ENCODE assay signal across 13 cellular contexts in the genomic region with DNA sequence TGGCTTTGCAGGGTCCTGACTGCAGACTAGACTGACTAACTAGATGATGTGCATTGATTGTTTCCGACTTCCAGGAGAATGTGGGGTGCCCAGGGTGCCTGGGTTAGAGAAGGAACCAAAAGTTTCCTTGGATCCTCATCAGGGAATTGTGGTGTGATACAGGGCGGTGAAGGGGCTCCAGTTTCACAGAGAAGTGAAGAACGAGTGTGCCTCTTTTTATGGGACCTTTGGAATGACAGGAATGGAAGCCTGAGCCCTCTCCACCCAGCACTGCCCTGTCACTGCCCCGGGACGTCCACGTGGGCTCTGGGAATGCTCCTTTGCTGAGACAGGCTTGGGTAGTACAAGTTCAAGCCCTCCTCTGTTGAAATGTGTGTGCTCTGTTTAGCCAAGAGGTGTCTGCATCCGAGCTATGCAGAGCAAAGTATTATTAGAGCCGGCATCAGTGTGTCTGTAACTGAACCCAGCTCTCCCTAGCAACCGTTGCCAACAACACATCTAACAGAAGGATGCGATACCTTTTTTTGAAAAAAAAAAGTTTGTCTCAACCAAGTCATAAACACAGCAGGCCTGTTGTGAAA.
A peak's percentile ranks its signal among the peaks of the same experiment; 100 is the strongest.
DNase-seq lines count a peak whose midpoint lies in the region; ATAC-seq and TF ChIP-seq lines count a peak whose summit lies in the region.
"Had no signal": no experiment of that assay in that cellular context is flagged by ENCODE, and none has a peak within 500 bp of the region (broad histone marks: within the 10 kb centered on the region; RNA-seq: fewer than 3 reads in every experiment).

No MANE protein-coding gene starts in this region.

- intact Hi-C loops in psoas muscle (cut with DNase I) (loop anchor here in 1 of 2 donors (5.0 kb wide), 1 partner anchor 75 kb away; no protein-coding TSS in a partner anchor), vagina (cut with DNase I) (no loop called here), uterus (cut with DNase I; ENCODE audit: low total_unique reads) (no loop called here)

- ATAC-seq in psoas muscle: peak; percentile 81 to 84 (median 83)
- ATAC-seq in stimulated activated memory B cell treated with anti-CD40 and anti-IgM and Interleukin-4, amounts not matched to agents 10 μg/mL and 1 μg/mL and 100 μg/mL, for 72 hours: no peak

- H3K27me3 ChIP-seq in psoas muscle (ENCODE audit: insufficient read depth in 3 of 3, low read length in 2 of 3) (no peaks in the 10 kb centered on the region), vagina (no peaks in the 10 kb centered on the region), uterus (no peaks in the 10 kb centered on the region)

- H3K9me3 Mint-ChIP-seq in stimulated activated memory B cell treated with anti-CD40 and anti-IgM and Interleukin-4, amounts not matched to agents 10 μg/mL and 1 μg/mL and 100 μg/mL, for 72 hours: peaks cover under 1% of the 10 kb centered on the region
- H3K9me3 Mint-ChIP-seq: activated B cell treated with CpG ODN at 0.5 μM for 24 hours had no signal

- peaks cover 61% of the 10 kb centered on the region for H3K4me1 ChIP-seq in psoas muscle
- peaks cover 9% of the 10 kb centered on the region for H3K4me1 ChIP-seq in vagina
- no peaks in the 10 kb centered on the region for H3K4me1 ChIP-seq in uterus

- H3K36me3 ChIP-seq in psoas muscle (ENCODE audit: insufficient read depth in 1 of 2, low read depth in 1 of 2): peaks cover 0 to 1% of the 10 kb centered on the region in 2 donors
- no peaks in the 10 kb centered on the region for H3K36me3 ChIP-seq in vagina
- H3K36me3 ChIP-seq in uterus: no peaks in the 10 kb centered on the region

- WGBS in psoas muscle, 3 donors: 23 to 34% (median 29%) methylated on average over 10 of the region's 10 CpGs

- H3K9me3 ChIP-seq in psoas muscle: no peaks in the 10 kb centered on the region
- H3K9me3 ChIP-seq in vagina: no peaks in the 10 kb centered on the region
- H3K9me3 ChIP-seq in uterus: no peaks in the 10 kb centered on the region

- H3K27me3 Mint-ChIP-seq in stimulated activated memory B cell treated with anti-CD40 and anti-IgM and Interleukin-4, amounts not matched to agents 10 μg/mL and 1 μg/mL and 100 μg/mL, for 72 hours: peaks cover 2% of the 10 kb centered on the region

- DNase-seq in GM04504 (ENCODE audit: low read depth) (peak; percentile 54), NCI-H2171 treated with DMSO at 0.1 percent for 48 hours (lab: John Stamatoyannopoulos, UW) (peak; percentile 88), fibroblast of villous mesenchyme (ENCODE audit: low read depth) (peak; percentile 91), psoas muscle (peak; percentile 55 to 85), vagina (ENCODE audit: extremely low spot score in 2 of 2) (no peak), uterus (no peak)
- DNase-seq in activated T-cell treated with anti-CD3 and anti-CD28 coated beads, Interleukin-2, amount 50 U/mL, for 48 hours: no peak
- DNase-seq: activated B cell treated with CpG ODN at 0.5 μM for 24 hours, activated gamma-delta T cell, GOT3, NCI-H1436, retina had no signal

- no peak overlapping the region for H3K4me3 Mint-ChIP-seq in stimulated activated memory B cell treated with anti-CD40 and anti-IgM and Interleukin-4, amounts not matched to agents 10 μg/mL and 1 μg/mL and 100 μg/mL, for 72 hours
- H3K4me3 Mint-ChIP-seq: activated B cell treated with CpG ODN at 0.5 μM for 24 hours had no signal

- TF ChIP-seq POLR2A in vagina (IDR thresholded peaks at IDR 0.05): no peak
- no peak for TF ChIP-seq POLR2A in uterus (IDR thresholded peaks at IDR 0.05)

- no peak for TF ChIP-seq CTCF in fibroblast of villous mesenchyme (IDR thresholded peaks at IDR 0.05; ENCODE audit: insufficient read depth, low read depth, low read length)
- TF ChIP-seq CTCF in psoas muscle (IDR thresholded peaks at IDR 0.05): no peak
- TF ChIP-seq CTCF in vagina (IDR thresholded peaks at IDR 0.05): no peak
- no peak for TF ChIP-seq CTCF in uterus (IDR thresholded peaks at IDR 0.05)

- H3K27ac ChIP-seq in psoas muscle (peak overlapping the region; percentile 77), vagina (no peak overlapping the region), uterus (no peak overlapping the region)

- peaks cover 16% of the 10 kb centered on the region for H3K36me3 Mint-ChIP-seq in stimulated activated memory B cell treated with anti-CD40 and anti-IgM and Interleukin-4, amounts not matched to agents 10 μg/mL and 1 μg/mL and 100 μg/mL, for 72 hours

- H3K4me3 ChIP-seq in fibroblast of villous mesenchyme (ENCODE audit: low read depth, low read length) (no peak overlapping the region), psoas muscle (no peak overlapping the region), vagina (no peak overlapping the region), uterus (no peak overlapping the region)

- peaks cover 6% of the 10 kb centered on the region for H3K4me1 Mint-ChIP-seq in stimulated activated memory B cell treated with anti-CD40 and anti-IgM and Interleukin-4, amounts not matched to agents 10 μg/mL and 1 μg/mL and 100 μg/mL, for 72 hours
- H3K4me1 Mint-ChIP-seq: activated B cell treated with CpG ODN at 0.5 μM for 24 hours had no signal

- no peak overlapping the region for H3K27ac Mint-ChIP-seq in stimulated activated memory B cell treated with anti-CD40 and anti-IgM and Interleukin-4, amounts not matched to agents 10 μg/mL and 1 μg/mL and 100 μg/mL, for 72 hours
- H3K27ac Mint-ChIP-seq: activated B cell treated with CpG ODN at 0.5 μM for 24 hours had no signal

Comparison
In these comparisons a context has a peak if more than half of its experiments do, and no peak if none do; other contexts are left out.
1. DNase-seq: peak in GM04504 (single experiment), NCI-H2171 treated with DMSO at 0.1 percent for 48 hours (single experiment), fibroblast of villous mesenchyme (single experiment) and psoas muscle (2 of 2); none in vagina (0 of 2), activated T-cell treated with anti-CD3 and anti-CD28 coated beads, Interleukin-2, amount 50 U/mL, for 48 hours (0 of 2) and uterus (0 of 2).